Comparison of ENCODE assay signal across 8 cellular contexts in genomic region chr3:50358927-50359759, GRCh38. TPM values are rescaled to one million over a fixed set of nuclear protein-coding genes. Genes with fewer than 3 reads are reported as not detected.
DNase-seq lines count a peak whose midpoint lies in the region; ATAC-seq, FAIRE-seq and TF ChIP-seq lines count a peak whose summit lies in the region.

Gene TMEM115 (minus strand): TSS chr3:50359521. CDS start chr3:50359063, 458 bp downstream.

- no peaks in the 10 kb centered on the region for H3K27me3 ChIP-seq in BE2C

- DNase-seq in BE2C: peak; percentile 93
- DNase-seq in GM19240 (ENCODE audit: insufficient read length, low spot score): peak; percentile 96
- peak; percentile 94 to 98 for DNase-seq in NCI-H526 (lab: John Stamatoyannopoulos, UW)
- DNase-seq in activated CD4-positive, alpha-beta T cell treated with anti-CD3 and anti-CD28 coated beads for 48 hours: peak; percentile 96
- peak; percentile 98 for DNase-seq in kidney glomerular epithelial cell (lab: John Stamatoyannopoulos, UW)
- peak; percentile 83 to 91 for DNase-seq in stimulated activated CD4-positive, alpha-beta T cell treated with anti-CD3 and anti-CD28 coated beads, Interleukin-1b, Interleukin-23, amount 100 ng/mL, for 1 hour (ENCODE audit: low read depth in 2 of 2)

- H3K9me3 ChIP-seq in BE2C: no peaks in the 10 kb centered on the region

- H3K36me3 ChIP-seq in BE2C: peaks cover 12% of the 10 kb centered on the region

- peak within 1 kb of the TSS; percentile 78 for H3K4me3 ChIP-seq in BE2C (ENCODE audit: low read depth, low read length)

- peak; percentile 99 for ATAC-seq in HG03460 (IDR thresholded peaks at IDR 0.05; ENCODE audit: unreplicated experiment)

- peak; percentile 47 for FAIRE-seq in colon (lab: Jason Lieb, UNC)

- H3K4me1 ChIP-seq in BE2C: no peaks in the 10 kb centered on the region

- TF ChIP-seq CTCF in BE2C (IDR thresholded peaks at IDR 0.05; ENCODE audit: low read depth, low read length): no peak

RNA-seq across cellular contexts. Expression of gene TMEM115, which starts in this region (rescaled TPM):
- polyA plus RNA-seq in BE2C (2012; ENCODE audit: insufficient read depth, insufficient read length, low read depth): 60.3 TPM

Comparison
In these comparisons a context has a peak if more than half of its experiments do, and no peak if none do; other contexts are left out.
1. Peak in every context shown above with its lines: DNase-seq, ATAC-seq and H3K4me3 ChIP-seq.